In the genomic region with DNA sequence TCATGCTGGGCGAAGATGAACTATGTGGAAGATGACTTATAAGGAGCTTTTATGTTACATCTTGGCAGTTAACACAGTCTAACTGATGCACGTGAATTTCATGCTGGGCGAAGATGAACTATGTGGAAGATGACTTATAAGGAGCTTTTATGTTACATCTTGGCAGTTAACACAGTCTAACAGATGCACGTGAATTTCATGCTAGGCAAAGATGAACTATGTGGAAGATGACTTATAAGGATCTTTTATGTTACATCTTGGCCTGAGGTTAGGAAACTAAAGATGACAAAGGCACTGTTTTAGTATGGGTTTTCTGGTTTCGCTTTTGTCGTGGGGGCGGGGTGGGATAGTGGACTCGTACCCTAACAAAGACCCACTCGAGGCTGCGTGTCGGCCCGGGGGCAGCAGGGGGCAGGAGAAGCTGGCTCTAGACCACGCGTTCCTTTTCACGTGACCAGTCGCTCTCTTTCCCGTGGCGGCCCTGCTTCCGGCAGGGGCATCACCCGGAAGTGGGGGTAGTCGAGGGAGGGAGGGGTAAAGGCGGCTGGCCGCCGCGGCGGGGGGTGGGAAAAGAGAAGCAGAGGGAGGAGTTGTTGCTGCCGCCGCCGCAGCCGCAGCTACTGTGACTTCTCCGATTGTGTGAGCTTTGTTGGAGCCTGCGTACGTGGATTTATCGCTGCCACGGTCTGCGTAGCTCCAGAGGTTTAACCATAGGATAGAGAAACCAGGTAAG, we compare ENCODE assay signal across 8 cellular contexts. TPM values are rescaled to one million over a fixed set of nuclear protein-coding genes. Genes with fewer than 3 reads are reported as not detected.
DNase-seq lines count a peak whose midpoint lies in the region; ATAC-seq and TF ChIP-seq lines count a peak whose summit lies in the region.

A gene (plus strand): TSS at position 586 of the 733 bp plus-strand sequence. CDS start 60,949 bp downstream, outside the sequence.

- H3K27ac Mint-ChIP-seq in activated naive CD8-positive, alpha-beta T cell treated with anti-CD3 and anti-CD28 coated beads, Interleukin-2, amount 10 ng/mL, durations not matched to agents 7 days and 5 days: peak within 1 kb of the TSS; percentile 95
- H3K27ac Mint-ChIP-seq in type B pancreatic cell: peak within 1 kb of the TSS; percentile 85

- peak; percentile 67 for TF ChIP-seq CTCF in GM12873 (IDR thresholded peaks at IDR 0.05; ENCODE audit: insufficient read depth, low read depth, low read length, missing control alignments)
- peak in 11 of 12 donors; percentile 35 to 65 (median 48) for TF ChIP-seq CTCF in heart left ventricle (IDR thresholded peaks at IDR 0.05)
- TF ChIP-seq CTCF in type B pancreatic cell (conservative IDR thresholded peaks at IDR 0.05): peak; percentile 62

- DNase-seq in NCI-H1105 (lab: John Stamatoyannopoulos, UW): peak; percentile 74
- DNase-seq in SKM-1 treated with dmso at 0.1 percent for 144 hours (lab: John Stamatoyannopoulos, UW; ENCODE audit: unreplicated experiment): peak; percentile 82
- DNase-seq in activated naive CD8-positive, alpha-beta T cell treated with anti-CD3 and anti-CD28 coated beads, Interleukin-2, amount 10 ng/mL, durations not matched to agents 7 days and 5 days: peak; percentile 83
- DNase-seq in heart left ventricle: peak; percentile 87 to 93 (median 91)
- DNase-seq in pons (ENCODE audit: low spot score): peak; percentile 84
- DNase-seq in type B pancreatic cell (ENCODE audit: extremely low spot score, unreplicated experiment): peak; percentile 84

- H3K36me3 Mint-ChIP-seq in activated naive CD8-positive, alpha-beta T cell treated with anti-CD3 and anti-CD28 coated beads, Interleukin-2, amount 10 ng/mL, durations not matched to agents 7 days and 5 days: peaks cover 3% of the 10 kb centered on the region
- no peaks in the 10 kb centered on the region for H3K36me3 Mint-ChIP-seq in type B pancreatic cell

- no peaks in the 10 kb centered on the region for H3K27me3 ChIP-seq in heart left ventricle

- peaks cover 0 to 13% (median 4%) of the 10 kb centered on the region in 9 donors for H3K36me3 ChIP-seq in heart left ventricle

- H3K9me3 ChIP-seq in heart left ventricle: no peaks in the 10 kb centered on the region

- H3K27ac ChIP-seq in heart left ventricle: peak within 1 kb of the TSS; percentile 59 to 90 (median 84)

- ATAC-seq in HG02678 (IDR thresholded peaks at IDR 0.05; ENCODE audit: unreplicated experiment) (peak; percentile 97), heart left ventricle (peak; percentile 93 to 98 (median 97))
- peak; percentile 89 for ATAC-seq in activated naive CD8-positive, alpha-beta T cell treated with anti-CD3 and anti-CD28 coated beads, Interleukin-2, amount 10 ng/mL, durations not matched to agents 7 days and 5 days (ENCODE audit: low read depth)

- 1 to 34% (median 16%) methylated on average over 25 to 36 of the region's 36 CpGs for WGBS in heart left ventricle, 4 donors

- intact Hi-C loops in heart left ventricle (cut with DNase I): loop anchor here in 8 of 10 donors (5.0 to 10.0 kb wide), 5 partner anchors 115 to 205 kb away; a partner anchor contains a TSS

- H3K4me1 Mint-ChIP-seq in activated naive CD8-positive, alpha-beta T cell treated with anti-CD3 and anti-CD28 coated beads, Interleukin-2, amount 10 ng/mL, durations not matched to agents 7 days and 5 days: peaks cover 6% of the 10 kb centered on the region
- H3K4me1 Mint-ChIP-seq in type B pancreatic cell (ENCODE audit: unreplicated experiment): no peaks in the 10 kb centered on the region

- POLR2A ChIA-PET in activated naive CD8-positive, alpha-beta T cell treated with anti-CD3 and anti-CD28 coated beads, Interleukin-2, amount 10 ng/mL, durations not matched to agents 7 days and 5 days (lab: Charles Lee): interaction anchor here (0.6 to 2.9 kb wide), 5 partner anchors 11 to 191 kb away, joined by 3 to 25 read pairs (median 4); a partner anchor contains a TSS

- H3K4me3 Mint-ChIP-seq in activated naive CD8-positive, alpha-beta T cell treated with anti-CD3 and anti-CD28 coated beads, Interleukin-2, amount 10 ng/mL, durations not matched to agents 7 days and 5 days: peak within 1 kb of the TSS; percentile 93
- H3K4me3 Mint-ChIP-seq in type B pancreatic cell: peak within 1 kb of the TSS; percentile 96

- H3K4me3 ChIP-seq in heart left ventricle: peak within 1 kb of the TSS; percentile 22 to 89 (median 65)

- peak in 1 of 2 donors; percentile 34 for TF ChIP-seq POLR2A in heart left ventricle (IDR thresholded peaks at IDR 0.05)

- peaks cover 0 to 20% (median 7%) of the 10 kb centered on the region in 12 donors for H3K4me1 ChIP-seq in heart left ventricle

- no peaks in the 10 kb centered on the region for H3K9me3 Mint-ChIP-seq in activated naive CD8-positive, alpha-beta T cell treated with anti-CD3 and anti-CD28 coated beads, Interleukin-2, amount 10 ng/mL, durations not matched to agents 7 days and 5 days
- H3K9me3 Mint-ChIP-seq in type B pancreatic cell: no peaks in the 10 kb centered on the region

- H3K27me3 Mint-ChIP-seq in activated naive CD8-positive, alpha-beta T cell treated with anti-CD3 and anti-CD28 coated beads, Interleukin-2, amount 10 ng/mL, durations not matched to agents 7 days and 5 days: no peaks in the 10 kb centered on the region
- H3K27me3 Mint-ChIP-seq in type B pancreatic cell: no peaks in the 10 kb centered on the region

RNA-seq across cellular contexts. Expression of the gene that starts here (rescaled TPM):
- 10 to 100 TPM; 13.4 to 13.5 TPM for total RNA-seq in activated naive CD8-positive, alpha-beta T cell treated with anti-CD3 and anti-CD28 coated beads, Interleukin-2, amount 10 ng/mL, durations not matched to agents 7 days and 5 days
- total RNA-seq in heart left ventricle: 1 to 10 TPM; 4.4 to 9.3 (median 5.8) TPM
- 1 to 10 TPM; 1.4 to 2.9 TPM for polyA plus RNA-seq in heart left ventricle
- total RNA-seq in type B pancreatic cell (ENCODE audit: low replicate concordance): 11.1 and 12.0 TPM in 2 replicates

Comparison
In these comparisons a context has a peak if more than half of its experiments do, and no peak if none do; other contexts are left out.
1. Peak in every context shown above with its lines: DNase-seq, ATAC-seq, H3K4me3 ChIP-seq and H3K27ac ChIP-seq.